Comparison of ENCODE assay signal across 8 cellular contexts in the genomic region with DNA sequence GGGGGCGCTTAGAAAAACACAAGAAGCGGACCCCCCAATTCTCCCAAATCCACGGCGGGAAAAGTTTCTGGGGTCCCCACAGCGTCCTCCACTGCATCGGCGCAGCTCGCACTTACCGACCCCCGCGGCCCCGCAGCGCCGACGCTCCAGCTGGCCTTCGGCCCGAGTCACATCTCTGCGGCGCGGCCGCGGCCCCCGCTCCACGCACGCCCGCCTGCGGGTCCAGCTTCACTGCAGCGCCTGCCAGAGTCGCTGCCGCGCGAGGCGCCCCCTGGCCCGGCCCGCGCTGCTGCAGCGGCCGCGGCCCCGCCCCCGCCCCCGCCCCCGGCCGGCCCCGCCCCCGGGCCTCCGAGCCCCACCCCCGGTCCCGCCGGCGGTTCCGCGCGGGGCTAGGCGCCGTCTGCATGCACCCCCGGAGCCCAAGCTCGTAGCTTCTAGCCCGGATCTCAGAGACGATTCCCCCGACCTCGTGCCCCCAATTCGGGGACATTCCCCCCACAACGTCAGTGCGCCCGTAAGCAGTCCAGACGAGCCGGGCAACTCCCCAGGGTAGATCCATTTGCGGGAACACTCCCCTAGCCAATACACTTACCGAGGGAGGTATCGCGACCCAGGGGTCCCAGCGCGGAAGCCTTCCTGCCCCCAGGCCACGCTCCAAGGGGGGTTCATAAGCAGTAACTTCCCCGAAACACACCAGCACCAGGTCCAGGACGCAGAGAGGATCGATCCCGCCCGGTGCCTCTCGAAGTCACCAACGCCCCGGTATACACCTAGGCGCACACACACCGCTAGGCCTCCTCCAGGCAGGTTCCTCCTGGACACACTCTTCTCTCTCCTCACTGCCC. TPM values are rescaled to one million over a fixed set of nuclear protein-coding genes. Genes with fewer than 3 reads are reported as not detected.
A peak's percentile ranks its signal among the peaks of the same experiment; 100 is the strongest.
DNase-seq lines count a peak whose midpoint lies in the region; ATAC-seq and TF ChIP-seq lines count a peak whose summit lies in the region.

TSS of gene GPRC5B (minus strand) at position 238 of the 845 bp plus-strand sequence. CDS start 12,003 bp downstream, outside the sequence.

- no TSS peak for BruUV-seq in HCT116 (replicated peaks; lab: Mats Ljungman, UMichigan)

- peaks cover 3 to 15% of the 10 kb centered on the region in 2 experiments; a peak in 3 of 4 replicates for H3K4me1 ChIP-seq in HCT116 (ENCODE audit: control insufficient read depth in 1 of 2, insufficient read depth in 2 of 2, low read length in 2 of 2)

- in situ Hi-C loops in astrocyte of the cerebellum (cut with HindIII; ENCODE audit: low sequenced_read_pairs): no loop called here

- TF ChIP-seq CTCF in AG04450 (IDR thresholded peaks at IDR 0.05; ENCODE audit: low read depth, low read length): peak; percentile 27
- no peak for TF ChIP-seq CTCF in HCT116 (IDR thresholded peaks at IDR 0.05 in 2 of 3, conservative IDR thresholded peaks at IDR 0.05 in 1 of 3; ENCODE audit: borderline replicate concordance in 1 of 3, insufficient read depth in 1 of 3, low read depth in 2 of 3, low read length in 2 of 3)
- TF ChIP-seq CTCF in astrocyte of the cerebellum (IDR thresholded peaks at IDR 0.05; ENCODE audit: low read depth, low read length, missing control alignments): no peak

- no peak for DNase-seq in AG04450 (ENCODE audit: low read depth, low spot score)
- DNase-seq in HCT116 (ENCODE audit: low read depth, low spot score): no peak
- peak; percentile 4 to 54 (median 33) for DNase-seq in T-cell
- DNase-seq in astrocyte of the cerebellum (ENCODE audit: low read depth): no peak
- DNase-seq in hypothalamus (lab: John Stamatoyannopoulos, UW): peak in 45 of 51 donors; percentile 29 to 86 (median 66)
- peak; percentile 76 for DNase-seq in putamen (ENCODE audit: low spot score)
- no peak for DNase-seq in NCI-H524 treated with DMSO at 0.1 percent for 48 hours (lab: John Stamatoyannopoulos, UW)

- H3K36me3 ChIP-seq in HCT116 (ENCODE audit: control insufficient read depth in 1 of 2, insufficient read depth in 2 of 2, low read length in 2 of 2): no peaks in the 10 kb centered on the region

- H3K79me2 ChIP-seq in HCT116 (ENCODE audit: insufficient read depth, low read length): no peaks in the 10 kb centered on the region

- H3K4me2 ChIP-seq in HCT116 (ENCODE audit: low read length): peak within 1 kb of the TSS; percentile 82

- H3K9me3 ChIP-seq in AG04450 (ENCODE audit: control insufficient read depth, insufficient read depth, low read length) (peaks cover 5% of the 10 kb centered on the region; the same call in 1 of the 2 replicates), HCT116 (ENCODE audit: control insufficient read depth in 1 of 2, insufficient read depth in 1 of 2, low read depth in 1 of 2, low read length in 2 of 2) (no peaks in the 10 kb centered on the region)

- intact Hi-C loops in HCT116 (cut with micrococcal nuclease): loop anchor here (10.0 kb wide), 1 partner anchor 800 kb away; no protein-coding TSS in a partner anchor

- TF ChIP-seq RAD21 in HCT116 (IDR thresholded peaks at IDR 0.05; ENCODE audit: low read depth): 0 out of 2 replicates have a peak, but pooled peaks have one; percentile 6

- peak within 1 kb of the TSS; percentile 82 for H3K4me3 ChIP-seq in AG04450 (ENCODE audit: low read depth, low read length)
- H3K4me3 ChIP-seq in HCT116 (replicated peaks in 1 of 2; ENCODE audit: low read depth in 1 of 2, low read length in 2 of 2): peak within 1 kb of the TSS; percentile 58 to 62
- peak within 1 kb of the TSS; percentile 70 for H3K4me3 ChIP-seq in astrocyte of the cerebellum (ENCODE audit: low read depth, low read length)

- no peaks in the 10 kb centered on the region for H3K9me2 ChIP-seq in HCT116 (ENCODE audit: insufficient read depth)

- H3K9ac ChIP-seq in HCT116 (ENCODE audit: low read length): peak within 1 kb of the TSS; percentile 59

- ATAC-seq in HCT116 (peak; percentile 77), T-cell (replicated peaks in 1 of 4) (peak; percentile 81 to 82 (median 82)), GM18505 (IDR thresholded peaks at IDR 0.05; ENCODE audit: unreplicated experiment) (no peak)

- H3K36me3 Mint-ChIP-seq in T-cell: no peaks in the 10 kb centered on the region

- peak within 1 kb of the TSS; percentile 82 to 92 (median 87) for H3K4me3 Mint-ChIP-seq in T-cell

- no peaks in the 10 kb centered on the region for H3K9me3 Mint-ChIP-seq in T-cell

- H3K27me3 ChIP-seq in AG04450 (ENCODE audit: control insufficient read depth, insufficient read depth, low read length) (peaks cover 3% of the 10 kb centered on the region), HCT116 (ENCODE audit: insufficient read depth, low read length) (no peaks in the 10 kb centered on the region)

- no peak within 1 kb of the TSS for H3K27ac Mint-ChIP-seq in T-cell

- H3K27ac ChIP-seq in AG04450 (ENCODE audit: low read depth, low read length) (no peak within 1 kb of the TSS), HCT116 (ENCODE audit: low read depth, low read length) (peak within 1 kb of the TSS; percentile 45; the same call in 1 of the 2 replicates)

- TF ChIP-seq POLR2A in HCT116 (IDR thresholded peaks at IDR 0.05; ENCODE audit: borderline replicate concordance, extremely low read depth, insufficient read depth, insufficient read length) (no peak), GM18505 (IDR thresholded peaks at IDR 0.05; ENCODE audit: borderline replicate concordance, extremely low read depth, insufficient read depth, insufficient read length) (no peak)

- peak within 1 kb of the TSS; percentile 41 for H2AFZ ChIP-seq in HCT116 (ENCODE audit: low read depth, low read length, poor library complexity, severe bottlenecking)

- POLR2A ChIA-PET in AG04450 (lab: Yijun Ruan, JAX) (interaction anchor here (0.7 to 1.4 kb wide), 2 partner anchors 40 to 301 kb away, joined by 3 to 4 read pairs; no protein-coding TSS in a partner anchor), HCT116 (lab: Charles Lee) (interaction anchor here (0.7 kb wide), 1 partner anchor 153 kb away, joined by 6 read pairs; no protein-coding TSS in a partner anchor), T-cell (lab: Charles Lee) (no interaction called here)

- CTCF ChIA-PET in AG04450 (lab: Charles Lee) (interaction anchor here (0.6 to 5.0 kb wide), 15 partner anchors 14 to 326 kb away, joined by 3 to 193 read pairs (median 4); no protein-coding TSS in a partner anchor), HCT116 (lab: Charles Lee) (interaction anchor here (0.6 to 1.5 kb wide), 4 partner anchors 10 to 301 kb away, joined by 3 to 19 read pairs (median 5); no protein-coding TSS in a partner anchor), T-cell (lab: Charles Lee) (interaction anchor here (0.6 to 1.7 kb wide), 5 partner anchors 282 to 329 kb away, joined by 3 to 9 read pairs (median 5); partner anchors contain the start of gene VPS35L (in 1 of the 2))

- peaks cover 16 to 31% of the 10 kb centered on the region in 2 donors for H3K27me3 Mint-ChIP-seq in T-cell

- peaks cover 25 to 30% (median 25%) of the 10 kb centered on the region in 3 donors for H3K4me1 Mint-ChIP-seq in T-cell

- RAD21 ChIA-PET in HCT116 (lab: Charles Lee; ENCODE audit: low non-redundant PET in 1 of 2, low total read pairs in 2 of 2, uncharacterized antibody in 2 of 2, unreplicated experiment in 2 of 2): interaction anchor here in 1 of 2 experiments (0.7 kb wide), 1 partner anchor 75 kb away, joined by 5 read pairs; no protein-coding TSS in a partner anchor

- no peaks in the 10 kb centered on the region for H4K20me1 ChIP-seq in HCT116 (ENCODE audit: insufficient read depth)

TF ChIP-seq in HCT116, 20 proteins besides CTCF, POLR2A, EP300 and RAD21:
- TF ChIP-seq POLR2AphosphoS5 (IDR thresholded peaks at IDR 0.05; ENCODE audit: low read depth, low read length): peak; percentile 47; the same call in 1 of the 2 replicates
- no peak for TF ChIP-seq FOSL1 (IDR thresholded peaks at IDR 0.05; ENCODE audit: low read depth)

RNA-seq across cellular contexts. Expression of gene GPRC5B, which starts in this region (rescaled TPM):
- polyA plus RNA-seq in AG04450 (2011; rRNA removed): 27.5 and 30.6 TPM in 2 replicates
- 15.5 and 16.9 TPM in 2 replicates for polyA minus RNA-seq in AG04450 (2011; rRNA and poly(A)+ RNA removed)
- total RNA-seq in HCT116 (2021; ENCODE audit: unreplicated experiment) (7.2 TPM), T-cell (1 to 10 TPM; 1.2 to 4.4 (median 1.4) TPM)
- polyA plus RNA-seq in HCT116 (2012): 4.3 and 5.0 TPM in 2 replicates

Comparison
In these comparisons a context has a peak if more than half of its experiments do, and no peak if none do; other contexts are left out.
1. DNase-seq: peak in T-cell (34 of 34), hypothalamus (45 of 51) and putamen (single experiment); none in AG04450 (single experiment), HCT116 (single experiment), astrocyte of the cerebellum (single experiment) and NCI-H524 treated with DMSO at 0.1 percent for 48 hours (single experiment).
2. POLR2A ChIA-PET loops: an anchor here in AG04450 (0.7 to 1.4 kb wide) and HCT116 (0.7 kb wide); none called in T-cell.
3. Peak in every context shown above with its lines, with median percentiles within 50 percentile points of each other: H3K4me3 ChIP-seq.